16 cellular contexts compared by ENCODE assay signal in genomic region chr13:74070513-74070912, GRCh38.
DNase-seq lines count a peak whose midpoint lies in the region; ATAC-seq and TF ChIP-seq lines count a peak whose summit lies in the region.
"Had no signal": no experiment of that assay in that cellular context is flagged by ENCODE, and none has a peak within 500 bp of the region (broad histone marks: within the 10 kb centered on the region; RNA-seq: fewer than 3 reads in every experiment).

No MANE protein-coding gene starts in this region.

- H3K79me2 ChIP-seq in DOHH2 (ENCODE audit: control insufficient read depth, low read length) = peaks cover 83% of the 10 kb centered on the region

- no peaks in the 10 kb centered on the region for H3K9me2 ChIP-seq in DOHH2 (replicated peaks; ENCODE audit: control insufficient read depth, low read length)

- H3K9me3 ChIP-seq in DOHH2 (ENCODE audit: control insufficient read depth, insufficient read depth, low read length) = no peaks in the 10 kb centered on the region
- H3K9me3 ChIP-seq: breast epithelium, left ventricle myocardium inferior had no signal

- H3F3A ChIP-seq in DOHH2 (ENCODE audit: control insufficient read depth, insufficient read depth) = no peaks in the 10 kb centered on the region

- no peaks in the 10 kb centered on the region for H3K27me3 Mint-ChIP-seq in activated B cell treated with CpG ODN at 0.5 μM for 24 hours
- no peaks in the 10 kb centered on the region for H3K27me3 Mint-ChIP-seq in naive thymus-derived CD8-positive, alpha-beta T cell
- H3K27me3 Mint-ChIP-seq: type B pancreatic cell had no signal

- peaks cover 76% of the 10 kb centered on the region for H3K4me1 Mint-ChIP-seq in activated B cell treated with CpG ODN at 0.5 μM for 24 hours
- H3K4me1 Mint-ChIP-seq in naive thymus-derived CD8-positive, alpha-beta T cell = peaks cover 49 to 90% (median 75%) of the 10 kb centered on the region in 4 donors

- CTCF ChIA-PET in activated B cell treated with CpG ODN at 0.5 μM for 24 hours (lab: Charles Lee) = no interaction called here

- no peak for TF ChIP-seq CTCF in DOHH2 (IDR thresholded peaks at IDR 0.05; ENCODE audit: low read depth, low read length, poor library complexity, severe bottlenecking)
- no peak for TF ChIP-seq CTCF in activated B cell treated with CpG ODN at 0.5 μM for 24 hours (IDR thresholded peaks at IDR 0.05)

- H3K27me3 ChIP-seq in DOHH2 (ENCODE audit: control insufficient read depth, low read length) = no peaks in the 10 kb centered on the region
- H3K27me3 ChIP-seq: breast epithelium had no signal

- intact Hi-C loops in activated B cell treated with CpG ODN at 0.5 μM for 24 hours (cut with micrococcal nuclease) = loop anchor here (1.0 kb wide), 1 partner anchor 8 kb away; no protein-coding TSS in a partner anchor

- no peaks in the 10 kb centered on the region for H3K9me3 Mint-ChIP-seq in activated B cell treated with CpG ODN at 0.5 μM for 24 hours
- H3K9me3 Mint-ChIP-seq in naive thymus-derived CD8-positive, alpha-beta T cell = peaks cover 0 to 7% (median 0%) of the 10 kb centered on the region in 9 donors
- H3K9me3 Mint-ChIP-seq: GM23338 had no signal

- H3K36me3 Mint-ChIP-seq in activated B cell treated with CpG ODN at 0.5 μM for 24 hours (ENCODE audit: low read depth) = peaks cover 1% of the 10 kb centered on the region
- H3K36me3 Mint-ChIP-seq in naive thymus-derived CD8-positive, alpha-beta T cell = peaks cover 3 to 5% (median 5%) of the 10 kb centered on the region in 3 donors

- H3K4me3 Mint-ChIP-seq in activated B cell treated with CpG ODN at 0.5 μM for 24 hours = peak overlapping the region; percentile 20
- H3K4me3 Mint-ChIP-seq in naive thymus-derived CD8-positive, alpha-beta T cell = peak overlapping the region; percentile 45 to 81 (median 70)
- H3K4me3 Mint-ChIP-seq: GM23338, type B pancreatic cell had no signal

- ATAC-seq in GM21360 (IDR thresholded peaks at IDR 0.05; ENCODE audit: unreplicated experiment) = peak; percentile 15
- ATAC-seq in activated B cell treated with CpG ODN at 0.5 μM for 24 hours (ENCODE audit: low read depth) = no peak
- ATAC-seq in naive thymus-derived CD8-positive, alpha-beta T cell = peak; percentile 23 to 33
- no peak for ATAC-seq in HG03139 (IDR thresholded peaks at IDR 0.05; ENCODE audit: unreplicated experiment)
- ATAC-seq: GM23338, Panc1 had no signal

- peak overlapping the region; percentile 31 for H3K4me3 ChIP-seq in DOHH2 (ENCODE audit: low read length)
- H3K4me3 ChIP-seq: breast epithelium, GM23338, left ventricle myocardium inferior had no signal

- H3K4me2 ChIP-seq in DOHH2 (ENCODE audit: low read length) = peak overlapping the region; percentile 55
- H3K4me2 ChIP-seq: GM23338 had no signal

- POLR2A ChIA-PET in activated B cell treated with CpG ODN at 0.5 μM for 24 hours (lab: Charles Lee) = interaction anchor here (1.0 to 1.3 kb wide), 3 partner anchors 9 to 64 kb away, joined by 3 to 6 read pairs (median 4); partner anchors contain the start of gene KLF12
- POLR2A ChIA-PET in naive thymus-derived CD8-positive, alpha-beta T cell (lab: Charles Lee) = interaction anchor here (0.6 to 1.5 kb wide), 12 partner anchors 8 to 1344 kb away, joined by 3 to 6 read pairs (median 4); partner anchors contain the start of gene KLF12

- peaks cover 58% of the 10 kb centered on the region for H3K4me1 ChIP-seq in DOHH2 (ENCODE audit: control insufficient read depth, low read length)
- H3K4me1 ChIP-seq: breast epithelium had no signal

- H4K20me1 ChIP-seq in DOHH2 (ENCODE audit: control insufficient read depth, insufficient read depth, low read depth, low read length) = no peaks in the 10 kb centered on the region

- H3K36me3 ChIP-seq in DOHH2 (ENCODE audit: control insufficient read depth, low read length) = peaks cover 7% of the 10 kb centered on the region
- H3K36me3 ChIP-seq: breast epithelium, left ventricle myocardium inferior had no signal

- no peak for DNase-seq in activated B cell treated with CpG ODN at 0.5 μM for 24 hours
- no peak for DNase-seq in naive thymus-derived CD8-positive, alpha-beta T cell
- no peak for DNase-seq in NCI-H2107 (lab: John Stamatoyannopoulos, UW)
- DNase-seq in stimulated activated CD4-positive, alpha-beta T cell treated with anti-CD3 and anti-CD28 coated beads, Interleukin-4, amount 100 ng/mL, for 4 hours = no peak
- DNase-seq: Karpas-422, left ventricle myocardium inferior, NCI-H1694, NCI-H524 had no signal

- H3K27ac ChIP-seq in DOHH2 (ENCODE audit: low read depth, low read length) = peak overlapping the region; percentile 44
- H3K27ac ChIP-seq: breast epithelium, HL-60, left ventricle myocardium inferior had no signal

- H3K27ac Mint-ChIP-seq in activated B cell treated with CpG ODN at 0.5 μM for 24 hours = peak overlapping the region; percentile 74
- H3K27ac Mint-ChIP-seq in naive thymus-derived CD8-positive, alpha-beta T cell = peak overlapping the region; percentile 2 to 94 (median 84)
- H3K27ac Mint-ChIP-seq: GM23338, type B pancreatic cell had no signal

Comparison
In these comparisons a context has a peak if more than half of its experiments do, and no peak if none do; other contexts are left out.
1. ATAC-seq: peak in GM21360 (single experiment) and naive thymus-derived CD8-positive, alpha-beta T cell (2 of 2); none in activated B cell treated with CpG ODN at 0.5 μM for 24 hours (single experiment) and HG03139 (single experiment).